1 cellular context compared by ENCODE assay signal in the genomic region with DNA sequence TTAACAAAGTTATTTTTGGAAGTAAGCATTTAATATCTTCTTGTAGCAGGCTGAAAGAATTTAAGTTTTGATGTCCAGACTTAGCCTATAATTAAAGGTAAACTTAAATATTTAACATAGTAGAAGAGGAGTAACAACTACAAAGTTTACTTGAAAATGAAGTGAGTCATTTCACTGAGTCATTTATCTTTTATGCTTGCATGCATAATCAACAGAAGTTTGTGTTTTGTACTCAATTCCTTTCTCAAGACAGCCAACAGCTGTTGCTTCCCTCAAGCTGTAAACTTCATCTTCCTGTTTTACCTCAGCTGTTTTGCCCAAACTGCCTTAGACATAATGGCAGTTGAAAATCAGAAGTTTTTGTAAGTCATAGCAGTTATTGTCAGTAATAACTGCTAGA.
TF ChIP-seq lines count a peak whose summit lies in the region.

No MANE protein-coding gene starts in this region.

TF ChIP-seq in H1, 55 proteins besides CTCF, POLR2A, EP300 and RAD21 (continued from another document):
- TF ChIP-seq, protein P1, sequence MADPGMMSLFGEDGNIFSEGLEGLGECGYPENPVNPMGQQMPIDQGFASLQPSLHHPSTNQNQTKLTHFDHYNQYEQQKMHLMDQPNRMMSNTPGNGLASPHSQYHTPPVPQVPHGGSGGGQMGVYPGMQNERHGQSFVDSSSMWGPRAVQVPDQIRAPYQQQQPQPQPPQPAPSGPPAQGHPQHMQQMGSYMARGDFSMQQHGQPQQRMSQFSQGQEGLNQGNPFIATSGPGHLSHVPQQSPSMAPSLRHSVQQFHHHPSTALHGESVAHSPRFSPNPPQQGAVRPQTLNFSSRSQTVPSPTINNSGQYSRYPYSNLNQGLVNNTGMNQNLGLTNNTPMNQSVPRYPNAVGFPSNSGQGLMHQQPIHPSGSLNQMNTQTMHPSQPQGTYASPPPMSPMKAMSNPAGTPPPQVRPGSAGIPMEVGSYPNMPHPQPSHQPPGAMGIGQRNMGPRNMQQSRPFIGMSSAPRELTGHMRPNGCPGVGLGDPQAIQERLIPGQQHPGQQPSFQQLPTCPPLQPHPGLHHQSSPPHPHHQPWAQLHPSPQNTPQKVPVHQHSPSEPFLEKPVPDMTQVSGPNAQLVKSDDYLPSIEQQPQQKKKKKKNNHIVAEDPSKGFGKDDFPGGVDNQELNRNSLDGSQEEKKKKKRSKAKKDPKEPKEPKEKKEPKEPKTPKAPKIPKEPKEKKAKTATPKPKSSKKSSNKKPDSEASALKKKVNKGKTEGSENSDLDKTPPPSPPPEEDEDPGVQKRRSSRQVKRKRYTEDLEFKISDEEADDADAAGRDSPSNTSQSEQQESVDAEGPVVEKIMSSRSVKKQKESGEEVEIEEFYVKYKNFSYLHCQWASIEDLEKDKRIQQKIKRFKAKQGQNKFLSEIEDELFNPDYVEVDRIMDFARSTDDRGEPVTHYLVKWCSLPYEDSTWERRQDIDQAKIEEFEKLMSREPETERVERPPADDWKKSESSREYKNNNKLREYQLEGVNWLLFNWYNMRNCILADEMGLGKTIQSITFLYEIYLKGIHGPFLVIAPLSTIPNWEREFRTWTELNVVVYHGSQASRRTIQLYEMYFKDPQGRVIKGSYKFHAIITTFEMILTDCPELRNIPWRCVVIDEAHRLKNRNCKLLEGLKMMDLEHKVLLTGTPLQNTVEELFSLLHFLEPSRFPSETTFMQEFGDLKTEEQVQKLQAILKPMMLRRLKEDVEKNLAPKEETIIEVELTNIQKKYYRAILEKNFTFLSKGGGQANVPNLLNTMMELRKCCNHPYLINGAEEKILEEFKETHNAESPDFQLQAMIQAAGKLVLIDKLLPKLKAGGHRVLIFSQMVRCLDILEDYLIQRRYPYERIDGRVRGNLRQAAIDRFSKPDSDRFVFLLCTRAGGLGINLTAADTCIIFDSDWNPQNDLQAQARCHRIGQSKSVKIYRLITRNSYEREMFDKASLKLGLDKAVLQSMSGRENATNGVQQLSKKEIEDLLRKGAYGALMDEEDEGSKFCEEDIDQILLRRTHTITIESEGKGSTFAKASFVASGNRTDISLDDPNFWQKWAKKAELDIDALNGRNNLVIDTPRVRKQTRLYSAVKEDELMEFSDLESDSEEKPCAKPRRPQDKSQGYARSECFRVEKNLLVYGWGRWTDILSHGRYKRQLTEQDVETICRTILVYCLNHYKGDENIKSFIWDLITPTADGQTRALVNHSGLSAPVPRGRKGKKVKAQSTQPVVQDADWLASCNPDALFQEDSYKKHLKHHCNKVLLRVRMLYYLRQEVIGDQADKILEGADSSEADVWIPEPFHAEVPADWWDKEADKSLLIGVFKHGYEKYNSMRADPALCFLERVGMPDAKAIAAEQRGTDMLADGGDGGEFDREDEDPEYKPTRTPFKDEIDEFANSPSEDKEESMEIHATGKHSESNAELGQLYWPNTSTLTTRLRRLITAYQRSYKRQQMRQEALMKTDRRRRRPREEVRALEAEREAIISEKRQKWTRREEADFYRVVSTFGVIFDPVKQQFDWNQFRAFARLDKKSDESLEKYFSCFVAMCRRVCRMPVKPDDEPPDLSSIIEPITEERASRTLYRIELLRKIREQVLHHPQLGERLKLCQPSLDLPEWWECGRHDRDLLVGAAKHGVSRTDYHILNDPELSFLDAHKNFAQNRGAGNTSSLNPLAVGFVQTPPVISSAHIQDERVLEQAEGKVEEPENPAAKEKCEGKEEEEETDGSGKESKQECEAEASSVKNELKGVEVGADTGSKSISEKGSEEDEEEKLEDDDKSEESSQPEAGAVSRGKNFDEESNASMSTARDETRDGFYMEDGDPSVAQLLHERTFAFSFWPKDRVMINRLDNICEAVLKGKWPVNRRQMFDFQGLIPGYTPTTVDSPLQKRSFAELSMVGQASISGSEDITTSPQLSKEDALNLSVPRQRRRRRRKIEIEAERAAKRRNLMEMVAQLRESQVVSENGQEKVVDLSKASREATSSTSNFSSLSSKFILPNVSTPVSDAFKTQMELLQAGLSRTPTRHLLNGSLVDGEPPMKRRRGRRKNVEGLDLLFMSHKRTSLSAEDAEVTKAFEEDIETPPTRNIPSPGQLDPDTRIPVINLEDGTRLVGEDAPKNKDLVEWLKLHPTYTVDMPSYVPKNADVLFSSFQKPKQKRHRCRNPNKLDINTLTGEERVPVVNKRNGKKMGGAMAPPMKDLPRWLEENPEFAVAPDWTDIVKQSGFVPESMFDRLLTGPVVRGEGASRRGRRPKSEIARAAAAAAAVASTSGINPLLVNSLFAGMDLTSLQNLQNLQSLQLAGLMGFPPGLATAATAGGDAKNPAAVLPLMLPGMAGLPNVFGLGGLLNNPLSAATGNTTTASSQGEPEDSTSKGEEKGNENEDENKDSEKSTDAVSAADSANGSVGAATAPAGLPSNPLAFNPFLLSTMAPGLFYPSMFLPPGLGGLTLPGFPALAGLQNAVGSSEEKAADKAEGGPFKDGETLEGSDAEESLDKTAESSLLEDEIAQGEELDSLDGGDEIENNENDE (IDR thresholded peaks at IDR 0.05; ENCODE audit: insufficient replicate concordance, low read length), result no peak
- TF ChIP-seq FOSL1 (IDR thresholded peaks at IDR 0.05; ENCODE audit: insufficient read depth, low read depth, low read length) (no peak), KDM1A (IDR thresholded peaks at IDR 0.05; ENCODE audit: borderline replicate concordance, low read length) (no peak), TCF12 (IDR thresholded peaks at IDR 0.05; ENCODE audit: low read depth, low read length) (no peak), PHF8 (conservative IDR thresholded peaks at IDR 0.05; ENCODE audit: low read depth, low read length) (no peak), RNF2 (IDR thresholded peaks at IDR 0.05; ENCODE audit: borderline replicate concordance, low read depth, low read length, missing control alignments, poor library complexity, severe bottlenecking) (no peak), CEBPB (IDR thresholded peaks at IDR 0.05; ENCODE audit: low read depth, low read length) (no peak)
TF ChIP-seq in H1: peak in this region for 0.
